In the genomic region with DNA sequence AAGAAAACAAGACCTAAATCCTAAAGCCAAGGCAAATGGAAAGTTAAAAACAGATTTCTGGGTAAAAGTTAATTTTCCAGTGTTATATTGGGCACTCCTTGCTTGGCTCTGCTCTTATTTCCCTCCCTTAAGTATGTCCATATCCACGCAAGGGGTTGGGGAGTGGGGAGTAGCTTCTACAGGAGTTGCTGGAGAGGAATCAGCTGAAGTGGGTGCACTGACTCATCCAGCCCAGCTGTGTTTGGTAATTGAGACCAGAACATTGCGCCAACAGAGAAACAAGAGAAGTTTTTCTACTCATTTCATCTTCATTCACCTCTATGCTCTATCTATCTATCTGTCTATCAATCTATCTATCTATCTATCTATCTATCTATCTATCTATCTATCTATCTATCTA, we compare ENCODE assay signal across 16 cellular contexts.
A peak's percentile ranks its signal among the peaks of the same experiment; 100 is the strongest.
DNase-seq lines count a peak whose midpoint lies in the region; ATAC-seq and TF ChIP-seq lines count a peak whose summit lies in the region.
"Had no signal": no experiment of that assay in that cellular context is flagged by ENCODE, and none has a peak within 500 bp of the region (broad histone marks: within the 10 kb centered on the region; RNA-seq: fewer than 3 reads in every experiment).

No MANE protein-coding gene starts in this region.

- no peaks in the 10 kb centered on the region for H3K9me3 ChIP-seq in upper lobe of right lung

- no peaks in the 10 kb centered on the region for H3K27me3 ChIP-seq in brain microvascular endothelial cell (replicated peaks)
- no peaks in the 10 kb centered on the region for H3K27me3 ChIP-seq in upper lobe of right lung
- H3K27me3 ChIP-seq: neural progenitor cell had no signal

- DNase-seq in Ammon's horn (ENCODE audit: low spot score) (peak; percentile 37), LHCN-M2 (ENCODE audit: low read depth) (peak; percentile 82), brain microvascular endothelial cell (peak; percentile 49), myocyte (ENCODE audit: low read depth) (peak; percentile 81), upper lobe of right lung (no peak)
- DNase-seq: activated naive CD4-positive, alpha-beta T cell; C1 segment of cervical spinal cord; effector memory CD4-positive, alpha-beta T cell; immature natural killer cell; KBM-7; NCI-H748 treated with DMSO at 0.1 percent for 48 hours; RPMI8226 had no signal

- H3K4me3 ChIP-seq in brain microvascular endothelial cell (ENCODE audit: low read depth, low read length): no peak overlapping the region
- no peak overlapping the region for H3K4me3 ChIP-seq in upper lobe of right lung
- H3K4me3 ChIP-seq: neural progenitor cell had no signal

- no peaks in the 10 kb centered on the region for H3K4me1 ChIP-seq in upper lobe of right lung
- H3K4me1 ChIP-seq: neural progenitor cell had no signal

- H3K27ac ChIP-seq in brain microvascular endothelial cell (no peak overlapping the region), upper lobe of right lung (no peak overlapping the region)
- H3K27ac ChIP-seq: neural progenitor cell had no signal

- H3K36me3 ChIP-seq in brain microvascular endothelial cell (replicated peaks) (no peaks in the 10 kb centered on the region), upper lobe of right lung (no peaks in the 10 kb centered on the region)
- H3K36me3 ChIP-seq: neural progenitor cell had no signal

- in situ Hi-C loops in brain microvascular endothelial cell (cut with HindIII; ENCODE audit: low pct_ligation_motif_present, low sequenced_read_pairs): no loop called here

- intact Hi-C loops in upper lobe of right lung (cut with DNase I): no loop called here

- TF ChIP-seq CTCF in brain microvascular endothelial cell (IDR thresholded peaks at IDR 0.05; ENCODE audit: low read depth, low read length, missing control alignments) (no peak), upper lobe of right lung (IDR thresholded peaks at IDR 0.05) (no peak)

- ATAC-seq in GM18870 (IDR thresholded peaks at IDR 0.05; ENCODE audit: unreplicated experiment): no peak
- ATAC-seq in HG03439 (IDR thresholded peaks at IDR 0.05; ENCODE audit: unreplicated experiment): no peak
- no peak for ATAC-seq in upper lobe of right lung
- ATAC-seq: activated CD4-positive, CD25-positive, alpha-beta regulatory T cell treated with anti-CD3 and anti-CD28 coated beads, Interleukin-2, amount 50 U/mL, for 24 hours had no signal
